ENCODE assay signal across 12 cellular contexts in the genomic region with DNA sequence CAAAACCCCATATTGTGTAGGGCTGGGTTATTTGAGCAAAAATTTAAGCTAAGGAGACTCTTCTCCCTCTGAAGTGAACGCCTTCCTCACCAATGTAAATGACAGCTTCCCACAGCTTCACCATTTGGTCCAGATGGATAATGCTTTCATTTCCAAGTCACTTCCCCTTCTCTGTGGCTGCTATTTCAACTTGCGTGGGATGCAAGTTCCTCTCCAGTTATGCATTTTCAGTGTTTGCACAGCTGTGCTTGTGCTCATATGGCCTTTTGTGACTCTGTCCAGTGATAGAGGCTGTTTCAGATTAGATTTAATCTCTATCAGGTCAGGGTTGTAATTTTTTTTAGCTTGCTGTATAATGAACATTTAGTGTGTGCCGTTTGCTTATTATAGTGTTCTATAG.
DNase-seq lines count a peak whose midpoint lies in the region; ATAC-seq, FAIRE-seq and TF ChIP-seq lines count a peak whose summit lies in the region.
"Had no signal": no experiment of that assay in that cellular context is flagged by ENCODE, and none has a peak within 500 bp of the region (broad histone marks: within the 10 kb centered on the region; RNA-seq: fewer than 3 reads in every experiment).

No MANE protein-coding gene starts in this region.

- H3K27me3 Mint-ChIP-seq in neural progenitor cell (ENCODE audit: insufficient read depth, low read depth), result peaks cover 4% of the 10 kb centered on the region
- peaks cover 12% of the 10 kb centered on the region for H3K27me3 Mint-ChIP-seq in activated T-cell treated with anti-CD3 and anti-CD28 coated beads, Interleukin-2, amount 50 U/mL, for 72 hours (ENCODE audit: low read depth)

- no peak overlapping the region for H3K4me2 ChIP-seq in neural progenitor cell

- H3K27me3 ChIP-seq in right atrium auricular region (no peaks in the 10 kb centered on the region), neural progenitor cell (no peaks in the 10 kb centered on the region)
- H3K27me3 ChIP-seq: upper lobe of left lung had no signal

- TF ChIP-seq CTCF in right atrium auricular region (IDR thresholded peaks at IDR 0.05) (no peak), neural progenitor cell (IDR thresholded peaks at IDR 0.05) (no peak)

- no peaks in the 10 kb centered on the region for H3K9me3 ChIP-seq in right atrium auricular region
- H3K9me3 ChIP-seq in neural progenitor cell (ENCODE audit: low read depth), result no peaks in the 10 kb centered on the region
- H3K9me3 ChIP-seq: prostate gland, upper lobe of left lung had no signal

- peaks cover 0 to 66% of the 10 kb centered on the region in 2 donors for H3K4me1 ChIP-seq in right atrium auricular region
- peaks cover 13% of the 10 kb centered on the region for H3K4me1 ChIP-seq in neural progenitor cell

- ATAC-seq in HG03135 (IDR thresholded peaks at IDR 0.05; ENCODE audit: unreplicated experiment) (peak; percentile 66), GM18909 (IDR thresholded peaks at IDR 0.05; ENCODE audit: poor library complexity, unreplicated experiment) (no peak)
- ATAC-seq in activated T-cell treated with anti-CD3 and anti-CD28 coated beads, Interleukin-2, amount 50 U/mL, for 72 hours (replicated peaks in 1 of 2), result no peak

- no peak for FAIRE-seq in RCC 7860 (lab: Jason Lieb, UNC)

- no peak overlapping the region for H2AFZ ChIP-seq in neural progenitor cell (replicated peaks)

- peaks cover 8% of the 10 kb centered on the region for H3K36me3 ChIP-seq in right atrium auricular region
- H3K36me3 ChIP-seq in neural progenitor cell, result peaks cover 4% of the 10 kb centered on the region
- H3K36me3 ChIP-seq: prostate gland, upper lobe of left lung had no signal

- H3K79me2 ChIP-seq in neural progenitor cell (ENCODE audit: low read depth), result no peaks in the 10 kb centered on the region

- no peaks in the 10 kb centered on the region for H4K20me1 ChIP-seq in neural progenitor cell (ENCODE audit: low read depth)

- H3K9me3 Mint-ChIP-seq in neural progenitor cell, result peaks cover 5% of the 10 kb centered on the region
- H3K9me3 Mint-ChIP-seq in activated T-cell treated with anti-CD3 and anti-CD28 coated beads, Interleukin-2, amount 50 U/mL, for 72 hours, result peaks cover 0 to 2% of the 10 kb centered on the region in 2 donors

- H3K9ac ChIP-seq in neural progenitor cell, result no peak overlapping the region

- H3K4me3 ChIP-seq in right atrium auricular region, result no peak overlapping the region
- no peak overlapping the region for H3K4me3 ChIP-seq in neural progenitor cell
- H3K4me3 ChIP-seq: prostate gland, upper lobe of left lung had no signal

- H3K27ac Mint-ChIP-seq in neural progenitor cell, result no peak overlapping the region
- no peak overlapping the region for H3K27ac Mint-ChIP-seq in activated T-cell treated with anti-CD3 and anti-CD28 coated beads, Interleukin-2, amount 50 U/mL, for 72 hours

- no peak overlapping the region for H3K4me3 Mint-ChIP-seq in neural progenitor cell
- H3K4me3 Mint-ChIP-seq in activated T-cell treated with anti-CD3 and anti-CD28 coated beads, Interleukin-2, amount 50 U/mL, for 72 hours, result no peak overlapping the region

- H3K4me1 Mint-ChIP-seq in neural progenitor cell, result peaks cover 28% of the 10 kb centered on the region
- H3K4me1 Mint-ChIP-seq in activated T-cell treated with anti-CD3 and anti-CD28 coated beads, Interleukin-2, amount 50 U/mL, for 72 hours (ENCODE audit: low read depth), result no peaks in the 10 kb centered on the region

- DNase-seq in DMS 273 treated with DMSO at 0.1 percent for 48 hours (lab: John Stamatoyannopoulos, UW) (peak; percentile 90), SIG-M5 treated with dmso at 0.1 percent for 504 hours (lab: John Stamatoyannopoulos, UW; ENCODE audit: unreplicated experiment) (peak; percentile 65), right atrium auricular region (ENCODE audit: low spot score) (no peak), RCC 7860 (ENCODE audit: low spot score) (no peak), neural progenitor cell (ENCODE audit: low spot score) (no peak)
- no peak for DNase-seq in activated T-cell treated with anti-CD3 and anti-CD28 coated beads, Interleukin-2, amount 50 U/mL, for 72 hours
- DNase-seq: DND-41, T-helper 2 cell, upper lobe of left lung had no signal

- H3K36me3 Mint-ChIP-seq in neural progenitor cell, result peaks cover 29% of the 10 kb centered on the region
- H3K36me3 Mint-ChIP-seq in activated T-cell treated with anti-CD3 and anti-CD28 coated beads, Interleukin-2, amount 50 U/mL, for 72 hours (ENCODE audit: insufficient read depth in 2 of 2), result no peaks in the 10 kb centered on the region

- no peaks in the 10 kb centered on the region for H3F3A ChIP-seq in neural progenitor cell (ENCODE audit: low read depth)

- H3K27ac ChIP-seq in right atrium auricular region (peak overlapping the region; percentile 55 to 73), neural progenitor cell (no peak overlapping the region)

Comparison
In these comparisons a context has a peak if more than half of its experiments do, and no peak if none do; other contexts are left out.
1. DNase-seq: peak in DMS 273 treated with DMSO at 0.1 percent for 48 hours (single experiment) and SIG-M5 treated with dmso at 0.1 percent for 504 hours (single experiment); none in right atrium auricular region (single experiment), RCC 7860 (single experiment), neural progenitor cell (single experiment) and activated T-cell treated with anti-CD3 and anti-CD28 coated beads, Interleukin-2, amount 50 U/mL, for 72 hours (0 of 2).